ENCODE assay signal across 15 cellular contexts in the genomic region with DNA sequence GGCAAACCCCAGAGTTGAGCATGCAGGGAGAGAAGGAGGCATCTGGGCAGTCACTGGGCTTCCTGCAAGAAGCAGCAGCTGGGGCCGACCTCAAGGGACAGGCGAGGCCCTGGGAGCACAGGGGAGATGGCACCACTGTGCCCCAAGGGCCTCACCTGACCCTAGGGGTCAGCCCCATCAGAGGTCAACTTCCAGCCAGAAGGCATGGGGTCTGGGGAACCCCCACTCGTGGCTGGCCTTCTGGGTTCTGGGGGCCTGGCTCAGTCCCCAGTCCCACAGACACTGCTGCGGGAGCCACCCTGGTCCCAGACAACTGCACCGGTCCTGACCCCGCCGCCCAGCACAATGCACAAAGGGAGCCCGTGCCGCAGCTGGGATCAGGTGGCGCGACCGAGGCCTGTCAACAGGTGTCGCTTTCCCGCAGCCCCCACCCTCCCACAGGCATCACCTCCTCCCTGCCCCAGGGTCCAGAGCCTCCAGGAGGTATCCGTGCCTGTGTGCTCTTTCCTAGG. TPM values are rescaled to one million over a fixed set of nuclear protein-coding genes. Genes with fewer than 3 reads are reported as not detected.
A peak's percentile ranks its signal among the peaks of the same experiment; 100 is the strongest.
DNase-seq lines count a peak whose midpoint lies in the region; ATAC-seq and TF ChIP-seq lines count a peak whose summit lies in the region.
"Had no signal": no experiment of that assay in that cellular context is flagged by ENCODE, and none has a peak within 500 bp of the region (broad histone marks: within the 10 kb centered on the region; RNA-seq: fewer than 3 reads in every experiment).

No MANE protein-coding gene starts in this region.

- H3K9me3 ChIP-seq in left ventricle myocardium inferior (replicated peaks) (no peaks in the 10 kb centered on the region), colonic mucosa (no peaks in the 10 kb centered on the region), esophagus squamous epithelium (no peaks in the 10 kb centered on the region)
- H3K9me3 ChIP-seq: heart left ventricle had no signal

- peak; percentile 73 for DNase-seq in cardiac septum (ENCODE audit: low spot score)
- no peak for DNase-seq in left ventricle myocardium inferior
- peak; percentile 15 for DNase-seq in colonic mucosa
- DNase-seq in myocyte (ENCODE audit: low read depth) = peak; percentile 51
- DNase-seq in ureter (ENCODE audit: low spot score) = peak; percentile 37
- DNase-seq in esophagus squamous epithelium (lab: John Stamatoyannopoulos, UW) = no peak
- DNase-seq in cerebellar cortex (ENCODE audit: low spot score) = no peak
- DNase-seq: activated naive CD8-positive, alpha-beta T cell treated with anti-CD3 and anti-CD28 coated beads, Interleukin-2, amount 50 U/mL, for 24 hours; central memory CD4-positive, alpha-beta T cell; KBM-7; stimulated activated naive CD4-positive, alpha-beta T cell treated with Interleukin-2 at 50 U/mL for 16 hours had no signal

- H3K27me3 ChIP-seq in left ventricle myocardium inferior (ENCODE audit: low read depth) = no peaks in the 10 kb centered on the region
- H3K27me3 ChIP-seq in colonic mucosa = no peaks in the 10 kb centered on the region
- peaks cover 0 to 5% (median 0%) of the 10 kb centered on the region in 4 donors for H3K27me3 ChIP-seq in esophagus squamous epithelium

- no peak for TF ChIP-seq POLR2A in esophagus squamous epithelium (IDR thresholded peaks at IDR 0.05)

- no peak for ATAC-seq in HG03457 (IDR thresholded peaks at IDR 0.05; ENCODE audit: unreplicated experiment)
- ATAC-seq: activated naive CD8-positive, alpha-beta T cell treated with anti-CD3 and anti-CD28 coated beads, Interleukin-2, amount 50 U/mL, for 24 hours; heart left ventricle; naive thymus-derived CD4-positive, alpha-beta T cell had no signal

- no peak overlapping the region for H3K9ac ChIP-seq in colonic mucosa (ENCODE audit: low read depth in 2 of 2, low read length in 2 of 2)

- intact Hi-C loops in cardiac septum (cut with DNase I) (loop anchor here (2.0 kb wide), 1 partner anchor 399 kb away; no protein-coding TSS in a partner anchor), left ventricle myocardium inferior (cut with micrococcal nuclease) (no loop called here), colonic mucosa (cut with DNase I) (no loop called here), esophagus squamous epithelium (cut with DNase I) (no loop called here)

- 87 to 92% methylated on average over 2 to 7 of the region's 15 CpGs for WGBS in esophagus squamous epithelium, 2 donors

- H3K36me3 ChIP-seq in left ventricle myocardium inferior (no peaks in the 10 kb centered on the region), colonic mucosa (no peaks in the 10 kb centered on the region), esophagus squamous epithelium (peaks cover 0 to 10% (median 0%) of the 10 kb centered on the region in 3 donors)
- H3K36me3 ChIP-seq: heart left ventricle had no signal

- no peak overlapping the region for H3K27ac ChIP-seq in left ventricle myocardium inferior (replicated peaks)
- H3K27ac ChIP-seq in colonic mucosa = no peak overlapping the region
- H3K27ac ChIP-seq in esophagus squamous epithelium = no peak overlapping the region

- TF ChIP-seq CTCF in left ventricle myocardium inferior (IDR thresholded peaks at IDR 0.05; ENCODE audit: borderline replicate concordance) (no peak), colonic mucosa (IDR thresholded peaks at IDR 0.05) (no peak), esophagus squamous epithelium (IDR thresholded peaks at IDR 0.05) (no peak)

- H3K4me3 ChIP-seq in left ventricle myocardium inferior (no peak overlapping the region), colonic mucosa (no peak overlapping the region), esophagus squamous epithelium (no peak overlapping the region)

- H3K4me1 ChIP-seq in left ventricle myocardium inferior (peaks cover 48% of the 10 kb centered on the region), colonic mucosa (peaks cover 9% of the 10 kb centered on the region), esophagus squamous epithelium (peaks cover 23 to 75% (median 32%) of the 10 kb centered on the region in 3 donors)

RNA-seq across cellular contexts. Expression of gene WNT9A, which starts 6.2 kb away (rescaled TPM):
- total RNA-seq in cardiac septum (6.5 TPM), left ventricle myocardium inferior (4.8 TPM), colonic mucosa (1 to 10 TPM; 2.6 to 3.3 TPM), myocyte (6.5 and 10.6 TPM in 2 replicates), ureter (2.7 TPM), esophagus squamous epithelium (1 to 10 TPM; 1.7 to 5.9 (median 2.8) TPM)
- polyA plus RNA-seq in myocyte (2012) = 11.8 TPM
- total RNA-seq: activated CD8-positive, alpha-beta memory T cell treated with anti-CD3 and anti-CD28 coated beads for 36 hours had no signal
- polyA plus RNA-seq: naive thymus-derived CD4-positive, alpha-beta T cell had no signal

Comparison
In these comparisons a context has a peak if more than half of its experiments do, and no peak if none do; other contexts are left out.
1. DNase-seq: peak in cardiac septum (single experiment), colonic mucosa (single experiment), myocyte (single experiment) and ureter (single experiment); none in left ventricle myocardium inferior (single experiment), esophagus squamous epithelium (single experiment) and cerebellar cortex (single experiment).